20 cellular contexts compared by ENCODE assay signal in the genomic region with DNA sequence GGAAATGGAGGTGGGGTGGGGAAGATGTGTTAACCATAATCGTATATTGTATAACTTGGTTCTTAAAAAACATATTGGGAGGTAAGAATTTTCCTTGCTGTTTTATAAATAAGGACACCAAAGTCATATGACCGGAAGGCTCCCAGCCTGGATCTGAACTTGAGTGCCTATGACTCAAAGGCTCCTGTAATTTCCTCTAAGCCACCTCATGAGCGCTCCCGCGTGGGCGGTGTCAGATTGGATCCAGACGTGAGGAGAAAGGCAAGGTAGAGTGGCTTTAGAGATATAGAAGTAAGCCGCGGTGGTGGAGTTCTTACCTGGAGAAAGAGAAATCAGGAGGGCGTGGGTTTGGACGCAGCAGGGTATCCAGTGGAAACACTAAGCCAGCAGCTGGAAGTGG.
DNase-seq lines count a peak whose midpoint lies in the region; ATAC-seq and TF ChIP-seq lines count a peak whose summit lies in the region.
"Had no signal": no experiment of that assay in that cellular context is flagged by ENCODE, and none has a peak within 500 bp of the region (broad histone marks: within the 10 kb centered on the region; RNA-seq: fewer than 3 reads in every experiment).

No MANE protein-coding gene starts in this region.

- no peak for ATAC-seq in GM19455 (IDR thresholded peaks at IDR 0.05; ENCODE audit: unreplicated experiment)
- ATAC-seq: activated CD4-positive, CD25-positive, alpha-beta regulatory T cell treated with anti-CD3 and anti-CD28 coated beads, Interleukin-2, amount 50 U/mL, for 24 hours; activated naive CD8-positive, alpha-beta T cell treated with anti-CD3 and anti-CD28 coated beads, Interleukin-2, amount 50 U/mL, for 24 hours; left lobe of liver; naive thymus-derived CD4-positive, alpha-beta T cell had no signal

- DNase-seq in AG10803 (ENCODE audit: low read depth) (peak; percentile 66), HT1080 (ENCODE audit: low read depth) (peak; percentile 70), cardiac fibroblast (ENCODE audit: low read depth in 2 of 2) (peak; percentile 6 to 70), kidney epithelial cell (ENCODE audit: low read depth) (peak; percentile 69), NOMO-1 treated with dmso at 0.1 percent for 144 hours (lab: John Stamatoyannopoulos, UW; ENCODE audit: unreplicated experiment) (no peak), inferior parietal cortex (ENCODE audit: extremely low spot score) (no peak)
- no peak for DNase-seq in stimulated activated CD4-positive, alpha-beta T cell treated with anti-CD3 and anti-CD28 coated beads, Interleukin-4, amount 100 ng/mL, for 1 hour
- DNase-seq: activated naive CD8-positive, alpha-beta T cell treated with anti-CD3 and anti-CD28 coated beads, Interleukin-2, amount 50 U/mL, for 24 hours; activated T-cell treated with anti-CD3 and anti-CD28 coated beads, Interleukin-2, amount 50 U/mL, for 24 hours; H7; naive thymus-derived CD4-positive, alpha-beta T cell; NCI-H345; retina; stimulated activated CD4-positive, alpha-beta T cell treated with anti-CD3 and anti-CD28 coated beads, Interleukin-4, amount 100 ng/mL, for 24 hours; stimulated activated naive CD4-positive, alpha-beta T cell had no signal

- H3K4me3 ChIP-seq in AG10803 (ENCODE audit: low read length) = no peak overlapping the region
- H3K4me3 ChIP-seq in cardiac fibroblast (replicated peaks in 1 of 2; ENCODE audit: low read depth in 2 of 2, low read length in 2 of 2) = no peak overlapping the region
- H3K4me3 ChIP-seq in kidney epithelial cell (ENCODE audit: low read depth, low read length) = no peak overlapping the region
- H3K4me3 ChIP-seq: BLaER1 treated with 17β-estradiol and CSF1 and Interleukin-3, amounts not matched to agents 10 nM and 100 nM; vagina had no signal

- no peaks in the 10 kb centered on the region for H3K36me3 ChIP-seq in kidney epithelial cell (ENCODE audit: control insufficient read depth, insufficient read depth, low read length)
- H3K36me3 ChIP-seq: BLaER1 treated with 17β-estradiol and CSF1 and Interleukin-3, amounts not matched to agents 10 nM and 100 nM; vagina had no signal

- no peaks in the 10 kb centered on the region for H3K27me3 ChIP-seq in kidney epithelial cell (ENCODE audit: control insufficient read depth, insufficient read depth, low read length)
- H3K27me3 ChIP-seq: BLaER1 treated with 17β-estradiol and CSF1 and Interleukin-3, amounts not matched to agents 10 nM and 100 nM; vagina had no signal

- TF ChIP-seq CTCF in AG10803 (conservative IDR thresholded peaks at IDR 0.05; ENCODE audit: low read length) (peak; percentile 28), cardiac fibroblast (IDR thresholded peaks at IDR 0.05; ENCODE audit: low read depth, low read length) (peak; percentile 4), kidney epithelial cell (IDR thresholded peaks at IDR 0.05; ENCODE audit: insufficient read depth, low read length, poor library complexity, severe bottlenecking) (peak; percentile 40)

Comparison
In these comparisons a context has a peak if more than half of its experiments do, and no peak if none do; other contexts are left out.
1. DNase-seq: peak in AG10803 (single experiment), HT1080 (single experiment), cardiac fibroblast (2 of 2) and kidney epithelial cell (single experiment); none in stimulated activated CD4-positive, alpha-beta T cell treated with anti-CD3 and anti-CD28 coated beads, Interleukin-4, amount 100 ng/mL, for 1 hour (single experiment), NOMO-1 treated with dmso at 0.1 percent for 144 hours (single experiment) and inferior parietal cortex (single experiment).
2. Peak in every context shown above with its lines, with median percentiles within 50 percentile points of each other: CTCF ChIP-seq.